ENCODE assay signal across 7 cellular contexts in genomic region chr14:76450476-76450875, GRCh38.
"Had no signal": no experiment of that assay in that cellular context is flagged by ENCODE, and none has a peak within 500 bp of the region (broad histone marks: within the 10 kb centered on the region; RNA-seq: fewer than 3 reads in every experiment).

No MANE protein-coding gene starts in this region.

- H3K27ac Mint-ChIP-seq: GM23338 had no signal

- H2AFZ ChIP-seq: GM23338 had no signal

- DNase-seq: H7, HCEC 1CT, IMR-90, KG1 had no signal

- H3K4me3 ChIP-seq: GM23338, K562 had no signal

- H3K9me3 Mint-ChIP-seq: GM23338 had no signal

- FAIRE-seq: K562 had no signal

- H3K4me3 Mint-ChIP-seq: GM23338 had no signal

- H3K4me2 ChIP-seq: GM23338 had no signal

- H3K27ac ChIP-seq: HL-60 had no signal
